7 cellular contexts compared by ENCODE assay signal in the genomic region with DNA sequence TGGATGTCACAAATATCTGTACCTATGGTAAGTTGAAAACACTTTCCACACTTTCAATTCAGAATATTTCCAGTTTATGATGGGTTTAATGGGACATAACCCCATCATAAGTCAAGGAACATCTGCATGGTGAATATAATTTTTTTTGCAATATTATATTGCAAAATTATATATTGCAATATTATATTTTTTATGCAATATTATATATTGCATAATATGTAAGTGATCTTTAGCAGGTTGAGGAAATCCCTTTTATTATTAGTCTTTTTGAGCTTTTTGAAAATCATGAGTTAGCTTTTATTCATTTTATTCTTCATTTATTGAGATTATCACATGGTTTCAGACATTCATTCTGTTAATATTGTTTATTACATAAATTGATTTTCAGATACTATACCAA.
"Had no signal": no experiment of that assay in that cellular context is flagged by ENCODE, and none has a peak within 500 bp of the region (broad histone marks: within the 10 kb centered on the region; RNA-seq: fewer than 3 reads in every experiment).

No MANE protein-coding gene starts in this region.

- FAIRE-seq: GM12878, GM12891, GM12892, GM18507, GM19239 had no signal

- DNase-seq: GDM1, GF-D8 had no signal

- H3K4me3 ChIP-seq: GM12878 had no signal

- ATAC-seq: GM12878 had no signal
